In the genomic region with DNA sequence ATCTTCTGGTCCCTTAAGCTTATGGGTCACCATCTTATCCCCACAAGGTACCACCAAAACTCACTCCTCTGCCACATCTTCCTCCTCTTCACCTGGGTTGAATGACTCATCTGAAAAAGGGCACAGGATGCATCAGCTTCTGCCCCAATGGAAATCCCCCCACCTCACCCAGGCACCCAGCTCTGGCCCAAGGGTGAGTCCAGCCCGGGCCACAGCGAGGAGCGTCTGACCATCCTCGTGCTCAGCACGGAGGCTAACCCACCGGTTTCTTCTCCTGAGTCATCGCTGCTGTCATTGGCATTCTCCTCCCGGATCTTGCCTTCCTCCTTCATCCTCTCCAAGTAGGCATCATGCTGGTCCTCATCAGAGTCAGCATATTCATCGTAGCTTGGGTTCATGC, we compare ENCODE assay signal across 28 cellular contexts. TPM values are rescaled to one million over a fixed set of nuclear protein-coding genes. Genes with fewer than 3 reads are reported as not detected.
A peak's percentile ranks its signal among the peaks of the same experiment; 100 is the strongest.
DNase-seq lines count a peak whose midpoint lies in the region; ATAC-seq, FAIRE-seq and TF ChIP-seq lines count a peak whose summit lies in the region.
"Had no signal": no experiment of that assay in that cellular context is flagged by ENCODE, and none has a peak within 500 bp of the region (broad histone marks: within the 10 kb centered on the region; RNA-seq: fewer than 3 reads in every experiment).

No MANE protein-coding gene starts in this region.

- H3K9me3 Mint-ChIP-seq in activated T-cell treated with anti-CD3 and anti-CD28 coated beads, Interleukin-2, amount 50 U/mL, for 4 hours, result no peaks in the 10 kb centered on the region
- H3K9me3 Mint-ChIP-seq in IgD-negative memory B cell (no peaks in the 10 kb centered on the region), astrocyte (ENCODE audit: unreplicated experiment) (no peaks in the 10 kb centered on the region)
- no peaks in the 10 kb centered on the region for H3K9me3 Mint-ChIP-seq in stimulated activated naive B cell treated with anti-CD40 and anti-IgM and Interleukin-4, amounts not matched to agents 10 μg/mL and 1 μg/mL and 100 μg/mL, for 72 hours
- H3K9me3 Mint-ChIP-seq: T-cell had no signal

- no peak for ATAC-seq in activated T-cell treated with anti-CD3 and anti-CD28 coated beads, Interleukin-2, amount 50 U/mL, for 4 hours
- peak in 1 of 2 donors; percentile 32 for ATAC-seq in stimulated activated naive B cell treated with anti-CD40 and anti-IgM and Interleukin-4, amounts not matched to agents 10 μg/mL and 1 μg/mL and 100 μg/mL, for 72 hours (replicated peaks)
- ATAC-seq: T-cell had no signal

- peaks cover 18% of the 10 kb centered on the region for H3K4me1 ChIP-seq in astrocyte (ENCODE audit: insufficient read depth, low read length)

- H3K27ac Mint-ChIP-seq in IgD-negative memory B cell (peak overlapping the region in 2 of 3 donors; percentile 23 to 65), astrocyte (ENCODE audit: unreplicated experiment) (peak overlapping the region; percentile 31)
- H3K27ac Mint-ChIP-seq in stimulated activated naive B cell treated with anti-CD40 and anti-IgM and Interleukin-4, amounts not matched to agents 10 μg/mL and 1 μg/mL and 100 μg/mL, for 72 hours, result peak overlapping the region; percentile 33

- no peak overlapping the region for H3K4me3 ChIP-seq in astrocyte (ENCODE audit: insufficient read depth, low read depth, low read length)
- H3K4me3 ChIP-seq: BLaER1 treated with 17β-estradiol and CSF1 and Interleukin-3, amounts not matched to agents 10 nM and 100 nM; Peyer's patch; SJCRH30 had no signal

- H3K27me3 ChIP-seq in astrocyte (ENCODE audit: insufficient read depth, low read length), result no peaks in the 10 kb centered on the region
- H3K27me3 ChIP-seq: BLaER1 treated with 17β-estradiol and CSF1 and Interleukin-3, amounts not matched to agents 10 nM and 100 nM; Peyer's patch; SJCRH30 had no signal

- TF ChIP-seq CTCF in astrocyte (IDR thresholded peaks at IDR 0.05; ENCODE audit: insufficient read depth, low read depth, low read length), result no peak

- no peak overlapping the region for H3K27ac ChIP-seq in astrocyte (ENCODE audit: low read depth, low read length)
- H3K27ac ChIP-seq: BLaER1 treated with 17β-estradiol and CSF1 and Interleukin-3, amounts not matched to agents 10 nM and 100 nM; Peyer's patch; SJCRH30 had no signal

- H3K27me3 Mint-ChIP-seq in activated T-cell treated with anti-CD3 and anti-CD28 coated beads, Interleukin-2, amount 50 U/mL, for 4 hours (ENCODE audit: low read depth), result no peaks in the 10 kb centered on the region
- H3K27me3 Mint-ChIP-seq in IgD-negative memory B cell (peaks cover 2% of the 10 kb centered on the region), astrocyte (ENCODE audit: low read depth, unreplicated experiment) (no peaks in the 10 kb centered on the region)
- H3K27me3 Mint-ChIP-seq in stimulated activated naive B cell treated with anti-CD40 and anti-IgM and Interleukin-4, amounts not matched to agents 10 μg/mL and 1 μg/mL and 100 μg/mL, for 72 hours, result no peaks in the 10 kb centered on the region
- H3K27me3 Mint-ChIP-seq: T-cell had no signal

- DNase-seq in activated T-cell treated with anti-CD3 and anti-CD28 coated beads, Interleukin-2, amount 50 U/mL, for 4 hours, result no peak
- DNase-seq in activated T-cell treated with anti-CD3 and anti-CD28 coated beads, Interleukin-2, amount 50 U/mL, for 1 hour, result no peak
- DNase-seq in astrocyte (ENCODE audit: low read depth), result no peak
- no peak for DNase-seq in stimulated activated naive B cell treated with anti-CD40 and anti-IgM and Interleukin-4, amounts not matched to agents 10 μg/mL and 1 μg/mL and 100 μg/mL, for 72 hours
- no peak for DNase-seq in amniotic stem cell (lab: John Stamatoyannopoulos, UW)
- no peak for DNase-seq in NCI-H524 (lab: John Stamatoyannopoulos, UW)
- DNase-seq in DMS114 treated with DMSO at 0.1 percent for 48 hours (lab: John Stamatoyannopoulos, UW; ENCODE audit: unreplicated experiment), result no peak
- DNase-seq: activated CD4-positive, alpha-beta T cell treated with anti-CD3 and anti-CD28 coated beads for 48 hours; amygdala; cortex of kidney; NCI-H1417 treated with DMSO at 0.1 percent for 48 hours; NCI-H2107; occipital lobe; Peyer's patch; retina; SJCRH30; T-cell had no signal

- no peak overlapping the region for H3K9ac ChIP-seq in astrocyte (ENCODE audit: low read length)
- H3K9ac ChIP-seq: BLaER1 treated with 17β-estradiol and CSF1 and Interleukin-3, amounts not matched to agents 10 nM and 100 nM had no signal

- H3K79me2 ChIP-seq in astrocyte (ENCODE audit: insufficient read depth, low read length), result peaks cover 36% of the 10 kb centered on the region

- H3K9me3 ChIP-seq in astrocyte (ENCODE audit: insufficient read depth, low read depth, low read length), result no peaks in the 10 kb centered on the region
- H3K9me3 ChIP-seq: BLaER1 treated with 17β-estradiol and CSF1 and Interleukin-3, amounts not matched to agents 10 nM and 100 nM; Peyer's patch; SJCRH30 had no signal

- peak overlapping the region; percentile 42 for H3K4me3 Mint-ChIP-seq in activated T-cell treated with anti-CD3 and anti-CD28 coated beads, Interleukin-2, amount 50 U/mL, for 4 hours
- H3K4me3 Mint-ChIP-seq in IgD-negative memory B cell (peak overlapping the region in 2 of 4 donors; percentile 30 to 64), astrocyte (ENCODE audit: unreplicated experiment) (no peak overlapping the region)
- H3K4me3 Mint-ChIP-seq in stimulated activated naive B cell treated with anti-CD40 and anti-IgM and Interleukin-4, amounts not matched to agents 10 μg/mL and 1 μg/mL and 100 μg/mL, for 72 hours, result peak overlapping the region in 1 of 2 donors; percentile 28
- H3K4me3 Mint-ChIP-seq: T-cell had no signal

- no peak for FAIRE-seq in astrocyte (lab: Jason Lieb, UNC)
- FAIRE-seq: D721Med, endometrium, TTC549 had no signal

- H3K4me1 Mint-ChIP-seq in activated T-cell treated with anti-CD3 and anti-CD28 coated beads, Interleukin-2, amount 50 U/mL, for 4 hours (ENCODE audit: low read depth), result peaks cover 55% of the 10 kb centered on the region
- H3K4me1 Mint-ChIP-seq in IgD-negative memory B cell (peaks cover 25 to 29% (median 27%) of the 10 kb centered on the region in 3 donors), astrocyte (ENCODE audit: low read depth, unreplicated experiment) (peaks cover 18% of the 10 kb centered on the region)
- peaks cover 48 to 54% of the 10 kb centered on the region in 2 donors for H3K4me1 Mint-ChIP-seq in stimulated activated naive B cell treated with anti-CD40 and anti-IgM and Interleukin-4, amounts not matched to agents 10 μg/mL and 1 μg/mL and 100 μg/mL, for 72 hours

- H3K36me3 Mint-ChIP-seq in activated T-cell treated with anti-CD3 and anti-CD28 coated beads, Interleukin-2, amount 50 U/mL, for 4 hours (ENCODE audit: insufficient read depth), result peaks cover 81% of the 10 kb centered on the region
- H3K36me3 Mint-ChIP-seq in IgD-negative memory B cell (peaks cover 7% of the 10 kb centered on the region), astrocyte (ENCODE audit: low read depth, unreplicated experiment) (peaks cover 37% of the 10 kb centered on the region)
- peaks cover 60 to 91% of the 10 kb centered on the region in 2 donors for H3K36me3 Mint-ChIP-seq in stimulated activated naive B cell treated with anti-CD40 and anti-IgM and Interleukin-4, amounts not matched to agents 10 μg/mL and 1 μg/mL and 100 μg/mL, for 72 hours

- peaks cover 14% of the 10 kb centered on the region for H4K20me1 ChIP-seq in astrocyte (ENCODE audit: insufficient read depth, low read length)

- H3K4me2 ChIP-seq in astrocyte (ENCODE audit: low read length), result no peak overlapping the region
- H3K4me2 ChIP-seq: BLaER1 treated with 17β-estradiol and CSF1 and Interleukin-3, amounts not matched to agents 10 nM and 100 nM had no signal

- H3K36me3 ChIP-seq in astrocyte (ENCODE audit: insufficient read depth, low read length), result peaks cover 63% of the 10 kb centered on the region

- no peak overlapping the region for H2AFZ ChIP-seq in astrocyte (ENCODE audit: low read depth, low read length)

RNA-seq across cellular contexts. Expression of gene TNKS1BP1, which starts 5.3 kb away (rescaled TPM):
- 10 to 100 TPM; 27.2 to 34.3 (median 30.7) TPM for total RNA-seq in activated T-cell treated with anti-CD3 and anti-CD28 coated beads, Interleukin-2, amount 50 U/mL, for 4 hours
- polyA plus RNA-seq in IgD-negative memory B cell, result 5.5 TPM
- total RNA-seq in astrocyte, result 149 and 161 TPM in 2 replicates

RNA-seq across cellular contexts. Expression of gene SSRP1, which starts 5.7 kb away (rescaled TPM):
- total RNA-seq in activated T-cell treated with anti-CD3 and anti-CD28 coated beads, Interleukin-2, amount 50 U/mL, for 4 hours, result 100 to 1,000 TPM; 287 to 317 (median 302) TPM
- polyA plus RNA-seq in IgD-negative memory B cell, result 34.0 TPM
- total RNA-seq in astrocyte, result 76.9 and 79.5 TPM in 2 replicates

RNA-seq across cellular contexts. Expression of gene P2RX3, which starts 8.1 kb away (rescaled TPM):
- total RNA-seq in activated T-cell treated with anti-CD3 and anti-CD28 coated beads, Interleukin-2, amount 50 U/mL, for 4 hours, result not detected
- polyA plus RNA-seq in IgD-negative memory B cell, result not detected
- total RNA-seq in astrocyte, result not detected in 2 replicates
- total RNA-seq: fibroblast of lung, H4, lung microvascular endothelial cell, M059J, NCI-H460, occipital lobe, SJCRH30, T-cell had no signal
- polyA plus RNA-seq: fibroblast of lung had no signal

RNA-seq across cellular contexts. Expression of gene PRG3, which starts 50.9 kb away (rescaled TPM):
- not detected for total RNA-seq in activated T-cell treated with anti-CD3 and anti-CD28 coated beads, Interleukin-2, amount 50 U/mL, for 4 hours
- not detected for polyA plus RNA-seq in IgD-negative memory B cell
- total RNA-seq in astrocyte, result not detected in 2 replicates
- total RNA-seq: fibroblast of lung, H4, lung microvascular endothelial cell, M059J, NCI-H460, Peyer's patch, SJCRH30, T-cell, urinary bladder had no signal
- polyA plus RNA-seq: fibroblast of lung, urinary bladder had no signal
